Comparison of ENCODE assay signal across 8 cellular contexts in genomic region chr19:40610396-40611064, GRCh38. TPM values are rescaled to one million over a fixed set of nuclear protein-coding genes. Genes with fewer than 3 reads are reported as not detected.
DNase-seq lines count a peak whose midpoint lies in the region; TF ChIP-seq lines count a peak whose summit lies in the region.

No MANE protein-coding gene starts in this region.

- peak overlapping the region; percentile 69 to 95 (median 94) for H3K27ac ChIP-seq in tibial nerve

- DNase-seq in NCI-H1436 (lab: John Stamatoyannopoulos, UW) (peak; percentile 36), NCI-H1436 treated with DMSO at 0.1 percent for 48 hours (lab: John Stamatoyannopoulos, UW) (no peak), mucosa of gallbladder (ENCODE audit: low spot score) (peak; percentile 66), tibial nerve (ENCODE audit: low spot score in 2 of 2) (no peak), GM10248 (ENCODE audit: extremely low spot score) (no peak), NCI-H128 (lab: John Stamatoyannopoulos, UW; ENCODE audit: unreplicated experiment) (no peak)
- peak; percentile 66 for DNase-seq in activated CD4-positive, CD25-positive, alpha-beta regulatory T cell treated with anti-CD3 and anti-CD28 coated beads, Interleukin-2, amount 50 U/mL, for 72 hours
- peak; percentile 57 for DNase-seq in effector CD4-positive, alpha-beta T cell

- CTCF ChIA-PET in GM10248 (lab: Yijun Ruan, JAX), result interaction anchor here (0.9 to 1.2 kb wide), 5 partner anchors 12 to 146 kb away, joined by 3 to 13 read pairs (median 3); no protein-coding TSS in a partner anchor

- WGBS in tibial nerve, 2 donors, result 19 to 21% methylated on average over 29 of the region's 29 CpGs

- POLR2A ChIA-PET in GM10248 (lab: Yijun Ruan, JAX), result no interaction called here

- TF ChIP-seq CTCF in tibial nerve (IDR thresholded peaks at IDR 0.05) (no peak), GM10248 (IDR thresholded peaks at IDR 0.05; ENCODE audit: control extremely low read depth, extremely low read depth, low read depth, missing control alignments) (no peak)

- H3K4me3 ChIP-seq in tibial nerve, result peak overlapping the region; percentile 22 to 56 (median 44)

- peaks cover 0 to 20% (median 0%) of the 10 kb centered on the region in 3 donors for H3K36me3 ChIP-seq in tibial nerve

- H3K27me3 ChIP-seq in tibial nerve, result no peaks in the 10 kb centered on the region

- peaks cover 0 to 98% (median 51%) of the 10 kb centered on the region in 4 donors for H3K4me1 ChIP-seq in tibial nerve

- TF ChIP-seq POLR2A in tibial nerve (IDR thresholded peaks at IDR 0.05), result no peak

- no peaks in the 10 kb centered on the region for H3K9me3 ChIP-seq in tibial nerve

- peak in 1 of 2 donors; percentile 58 for TF ChIP-seq EP300 in tibial nerve (IDR thresholded peaks at IDR 0.05)

RNA-seq across cellular contexts. Expression of gene LTBP4, which starts 9.4 kb away (rescaled TPM):
- total RNA-seq in mucosa of gallbladder (225 TPM), tibial nerve (1,000 to 10,000 TPM in 2 of 4 donors, 100 to 1,000 TPM in 2; 851 to 1,504 (median 1,156) TPM)

RNA-seq across cellular contexts. Expression of gene SHKBP1, which starts 33.9 kb away (rescaled TPM):
- total RNA-seq in mucosa of gallbladder (80.9 TPM), tibial nerve (100 to 1,000 TPM in 1 of 4 donors, 10 to 100 TPM in 3; 40.8 to 129 (median 51.2) TPM)

Comparison
In these comparisons a context has a peak if more than half of its experiments do, and no peak if none do; other contexts are left out.
1. DNase-seq: peak in NCI-H1436 (single experiment), activated CD4-positive, CD25-positive, alpha-beta regulatory T cell treated with anti-CD3 and anti-CD28 coated beads, Interleukin-2, amount 50 U/mL, for 72 hours (single experiment), effector CD4-positive, alpha-beta T cell (single experiment) and mucosa of gallbladder (single experiment); none in NCI-H1436 treated with DMSO at 0.1 percent for 48 hours (single experiment), tibial nerve (0 of 2), GM10248 (single experiment) and NCI-H128 (single experiment).